9 cellular contexts compared by ENCODE assay signal in the genomic region with DNA sequence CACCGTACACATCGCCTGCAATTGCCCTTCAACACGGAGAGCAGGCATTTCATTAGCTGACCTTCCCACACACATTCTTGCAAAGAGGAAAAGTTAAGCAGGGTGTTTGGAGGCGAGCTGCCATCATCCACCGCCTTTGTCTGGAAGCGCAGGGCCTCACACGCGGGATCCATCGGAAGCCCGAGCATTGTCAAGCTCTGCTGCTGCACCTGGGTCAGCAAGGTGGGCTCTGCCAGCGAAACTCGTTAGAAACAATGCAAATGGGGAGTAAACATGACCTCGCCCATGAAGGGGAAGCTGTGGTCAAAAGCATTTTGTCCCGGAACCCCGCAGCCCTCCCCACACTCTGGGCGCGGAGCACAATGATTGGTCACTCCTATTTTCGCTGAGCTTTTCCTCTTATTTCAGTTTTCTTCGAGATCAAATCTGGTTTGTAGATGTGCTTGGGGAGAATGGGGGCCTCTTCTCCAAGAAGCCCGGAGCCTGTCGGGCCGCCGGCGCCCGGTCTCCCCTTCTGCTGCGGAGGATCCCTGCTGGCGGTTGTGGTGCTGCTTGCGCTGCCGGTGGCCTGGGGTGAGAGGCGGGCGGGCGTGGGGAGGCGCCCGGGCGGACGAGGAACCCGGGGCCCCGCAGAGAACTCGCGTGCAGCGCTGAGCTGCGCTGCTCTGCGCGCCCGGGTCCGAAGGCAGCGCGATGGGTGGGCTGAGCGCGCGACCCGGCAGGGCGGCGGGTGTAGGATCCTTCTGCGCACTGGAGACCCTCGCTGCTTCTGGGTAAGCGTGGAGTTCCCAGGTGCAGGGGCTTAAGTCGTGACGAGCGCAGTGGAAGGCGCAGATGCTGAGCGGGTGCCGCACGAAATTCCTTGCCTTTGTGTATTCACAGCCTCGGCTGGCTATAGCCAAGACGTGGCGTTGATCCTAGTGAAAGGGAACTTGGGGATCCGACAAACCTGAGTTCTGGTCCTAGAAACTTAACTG. TPM values are rescaled to one million over a fixed set of nuclear protein-coding genes. Genes with fewer than 3 reads are reported as not detected.
A peak's percentile ranks its signal among the peaks of the same experiment; 100 is the strongest.
DNase-seq lines count a peak whose midpoint lies in the region; ATAC-seq and TF ChIP-seq lines count a peak whose summit lies in the region.
"Had no signal": no experiment of that assay in that cellular context is flagged by ENCODE, and none has a peak within 500 bp of the region (broad histone marks: within the 10 kb centered on the region; RNA-seq: fewer than 3 reads in every experiment).

A gene (plus strand): TSS at position 342 of the 977 bp plus-strand sequence. CDS start 111 bp downstream, at position 453.

- DNase-seq in CMK (ENCODE audit: low read depth) (peak; percentile 48), NAMALWA (ENCODE audit: low spot score) (peak; percentile 31), heart right ventricle (peak in 1 of 2 donors; percentile 34), retinal pigment epithelial cell (ENCODE audit: low read depth) (no peak), DMS79 treated with DMSO at 0.1 percent for 48 hours (lab: John Stamatoyannopoulos, UW) (no peak), NCI-H1436 (lab: John Stamatoyannopoulos, UW) (no peak)
- DNase-seq in activated T-cell treated with anti-CD3 and anti-CD28 coated beads, Interleukin-2, amount 50 U/mL, for 48 hours, result peak; percentile 32 to 47

- intact Hi-C loops in heart right ventricle (cut with DNase I), result loop anchor here in 4 of 10 donors (5.0 kb wide), 1 partner anchor 409 kb away; a partner anchor contains a TSS

- H3K36me3 ChIP-seq in heart right ventricle, result no peaks in the 10 kb centered on the region

- WGBS in heart right ventricle, 2 donors, result 3% methylated on average over 68 of the region's 68 CpGs

- H3K27ac ChIP-seq in heart right ventricle, result peak within 1 kb of the TSS in 3 of 10 donors; percentile 16 to 90 (median 31)
- H3K27ac ChIP-seq: epithelial cell of prostate had no signal

- peaks cover 5 to 98% (median 82%) of the 10 kb centered on the region in 7 donors for H3K27me3 ChIP-seq in heart right ventricle

- H3K9me3 ChIP-seq in heart right ventricle, result no peaks in the 10 kb centered on the region

- H3K4me3 ChIP-seq in heart right ventricle (peak within 1 kb of the TSS; percentile 18 to 63 (median 42)), retinal pigment epithelial cell (ENCODE audit: low read length) (peak within 1 kb of the TSS; percentile 42)

- TF ChIP-seq CTCF in heart right ventricle (IDR thresholded peaks at IDR 0.05) (no peak), retinal pigment epithelial cell (conservative IDR thresholded peaks at IDR 0.05; ENCODE audit: low read depth, low read length) (no peak)

- ATAC-seq in GM21526 (IDR thresholded peaks at IDR 0.05; ENCODE audit: low FRiP score, unreplicated experiment) (peak; percentile 53), heart right ventricle (peak; percentile 37 to 75 (median 59))

- peaks cover 0 to 27% (median 8%) of the 10 kb centered on the region in 9 donors for H3K4me1 ChIP-seq in heart right ventricle

RNA-seq across cellular contexts. Expression of the gene that starts here (rescaled TPM):
- total RNA-seq in heart right ventricle, result 10 to 100 TPM in 1 of 10 donors, 1 to 10 TPM in 7, under 1 TPM in 2; 0.51 to 25.6 (median 1.8) TPM
- polyA plus RNA-seq in heart right ventricle, result under 1 TPM; 0.15 to 0.19 TPM

Comparison
In these comparisons a context has a peak if more than half of its experiments do, and no peak if none do; other contexts are left out.
1. DNase-seq: peak in CMK (single experiment), NAMALWA (single experiment) and activated T-cell treated with anti-CD3 and anti-CD28 coated beads, Interleukin-2, amount 50 U/mL, for 48 hours (2 of 2); none in retinal pigment epithelial cell (single experiment), DMS79 treated with DMSO at 0.1 percent for 48 hours (single experiment) and NCI-H1436 (single experiment).